ENCODE assay signal across 14 cellular contexts in genomic region chr10:28169525-28169924, GRCh38.
A peak's percentile ranks its signal among the peaks of the same experiment; 100 is the strongest.
DNase-seq lines count a peak whose midpoint lies in the region; ATAC-seq, FAIRE-seq and TF ChIP-seq lines count a peak whose summit lies in the region.
"Had no signal": no experiment of that assay in that cellular context is flagged by ENCODE, and none has a peak within 500 bp of the region (broad histone marks: within the 10 kb centered on the region; RNA-seq: fewer than 3 reads in every experiment).

No MANE protein-coding gene starts in this region.

- TF ChIP-seq CTCF in D721Med (IDR thresholded peaks at IDR 0.05; ENCODE audit: insufficient read depth, missing control alignments), result no peak

- ATAC-seq in GM19372 (IDR thresholded peaks at IDR 0.05; ENCODE audit: low read depth, unreplicated experiment), result peak; percentile 95
- ATAC-seq in HG02588 (IDR thresholded peaks at IDR 0.05; ENCODE audit: unreplicated experiment), result peak; percentile 95
- ATAC-seq in HG03342 (IDR thresholded peaks at IDR 0.05; ENCODE audit: unreplicated experiment), result peak; percentile 96
- ATAC-seq in sciatic nerve, result no peak
- ATAC-seq in HG03469 (IDR thresholded peaks at IDR 0.05; ENCODE audit: unreplicated experiment), result no peak
- ATAC-seq: A549, T-cell had no signal

- intact Hi-C loops in sciatic nerve (cut with DNase I), result no loop called here

- peak; percentile 41 for FAIRE-seq in D721Med (lab: Jason Lieb, UNC)
- FAIRE-seq: A549 had no signal

- DNase-seq in D721Med (ENCODE audit: insufficient read length, low spot score), result no peak
- no peak for DNase-seq in sciatic nerve (ENCODE audit: low spot score)
- no peak for DNase-seq in NCI-H2227 treated with DMSO at 0.1 percent for 48 hours (lab: John Stamatoyannopoulos, UW)
- no peak for DNase-seq in SW480 (ENCODE audit: low spot score)
- DNase-seq: activated CD4-positive, CD25-positive, alpha-beta regulatory T cell treated with anti-CD3 and anti-CD28 coated beads, Interleukin-2, amount 50 U/mL, for 72 hours; dorsolateral prefrontal cortex; NCI-H2171; T-cell; transverse colon had no signal

Comparison
In these comparisons a context has a peak if more than half of its experiments do, and no peak if none do; other contexts are left out.
1. ATAC-seq: peak in GM19372 (single experiment), HG02588 (single experiment) and HG03342 (single experiment); none in sciatic nerve (single experiment) and HG03469 (single experiment).